8 cellular contexts compared by ENCODE assay signal in the genomic region with DNA sequence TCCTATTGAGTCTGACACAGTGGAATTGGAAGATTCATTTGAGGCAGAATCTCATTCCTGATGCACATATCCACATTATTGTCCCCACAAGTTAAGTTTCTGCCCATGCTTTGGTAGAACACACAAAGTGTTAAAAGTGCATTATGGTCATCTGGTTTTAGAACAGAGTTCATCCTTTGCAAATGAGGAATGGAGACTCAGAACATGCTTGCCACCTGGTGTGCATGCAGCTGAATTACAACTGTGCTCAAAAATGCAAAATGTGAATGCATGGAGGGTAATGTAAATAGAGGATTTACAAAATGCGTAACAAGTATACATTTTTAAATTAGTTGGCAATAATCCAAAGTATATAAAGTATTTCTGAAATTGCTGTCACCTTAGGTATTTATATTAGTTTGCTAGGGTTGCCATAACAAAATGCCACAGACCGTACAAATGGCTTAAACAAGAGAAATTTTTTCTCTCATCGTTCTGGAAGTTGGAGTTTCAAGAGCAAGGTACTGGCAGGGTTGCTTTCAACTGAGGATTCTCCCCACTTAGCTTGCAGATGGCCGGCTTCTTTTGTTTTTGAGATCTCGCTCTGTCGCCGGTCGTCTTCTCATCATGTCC.
DNase-seq lines count a peak whose midpoint lies in the region; ATAC-seq, FAIRE-seq and TF ChIP-seq lines count a peak whose summit lies in the region.

No MANE protein-coding gene starts in this region.

- no peaks in the 10 kb centered on the region for H3K9me2 ChIP-seq in MM.1S (replicated peaks; ENCODE audit: insufficient read depth, low read length)

- no peak overlapping the region for H3K4me2 ChIP-seq in MM.1S (ENCODE audit: low read depth, low read length)

- H3K9me3 ChIP-seq in MM.1S (replicated peaks; ENCODE audit: insufficient read depth, low read length) (no peaks in the 10 kb centered on the region), WERI-Rb-1 (ENCODE audit: severe bottlenecking) (no peaks in the 10 kb centered on the region), upper lobe of right lung (no peaks in the 10 kb centered on the region)

- no peaks in the 10 kb centered on the region for H3K79me2 ChIP-seq in MM.1S (ENCODE audit: low read length)

- no peak overlapping the region for H3K9ac ChIP-seq in MM.1S (ENCODE audit: low read length)

- H3F3A ChIP-seq in MM.1S (ENCODE audit: insufficient read depth, low read length), result no peaks in the 10 kb centered on the region

- H3K27me3 ChIP-seq in MM.1S (replicated peaks; ENCODE audit: insufficient read depth, low read length) (no peaks in the 10 kb centered on the region), WERI-Rb-1 (ENCODE audit: insufficient read depth, low read depth, severe bottlenecking) (no peaks in the 10 kb centered on the region), upper lobe of right lung (no peaks in the 10 kb centered on the region)

- intact Hi-C loops in upper lobe of right lung (cut with DNase I), result no loop called here

- H2AFZ ChIP-seq in MM.1S (ENCODE audit: low read length), result no peak overlapping the region

- no peaks in the 10 kb centered on the region for H4K20me1 ChIP-seq in MM.1S (ENCODE audit: insufficient read depth, low read length)

- H3K4me1 ChIP-seq in MM.1S (ENCODE audit: low read length), result no peaks in the 10 kb centered on the region
- H3K4me1 ChIP-seq in upper lobe of right lung, result no peaks in the 10 kb centered on the region

- peak; percentile 88 for FAIRE-seq in islet of Langerhans (lab: Jason Lieb, UNC)

- H3K27ac ChIP-seq in MM.1S (ENCODE audit: low read length) (no peak overlapping the region), WERI-Rb-1 (no peak overlapping the region), upper lobe of right lung (no peak overlapping the region)

- peak; percentile 71 for TF ChIP-seq CTCF in GM12864 (IDR thresholded peaks at IDR 0.05; ENCODE audit: low read depth, low read length, missing control alignments)
- TF ChIP-seq CTCF in MM.1S (IDR thresholded peaks at IDR 0.05; ENCODE audit: low read length), result peak; percentile 84
- TF ChIP-seq CTCF in WERI-Rb-1 (IDR thresholded peaks at IDR 0.05; ENCODE audit: low read depth, low read length), result peak; percentile 82
- TF ChIP-seq CTCF in upper lobe of right lung (IDR thresholded peaks at IDR 0.05), result peak; percentile 67

- peak; percentile 61 for ATAC-seq in GM21786 (IDR thresholded peaks at IDR 0.05; ENCODE audit: unreplicated experiment)
- ATAC-seq in upper lobe of right lung, result peak; percentile 71
- no peak for ATAC-seq in GM21390 (IDR thresholded peaks at IDR 0.05; ENCODE audit: unreplicated experiment)

- no peaks in the 10 kb centered on the region for H3K36me3 ChIP-seq in MM.1S (replicated peaks; ENCODE audit: insufficient read depth, low read length)
- H3K36me3 ChIP-seq in WERI-Rb-1, result no peaks in the 10 kb centered on the region
- H3K36me3 ChIP-seq in upper lobe of right lung, result no peaks in the 10 kb centered on the region

- DNase-seq in GM12864 (ENCODE audit: low read depth) (no peak), MM.1S (peak; percentile 54), WERI-Rb-1 (peak; percentile 42), upper lobe of right lung (no peak), COLO668 (lab: John Stamatoyannopoulos, UW; ENCODE audit: unreplicated experiment) (no peak)

- H3K4me3 ChIP-seq in GM12864 (ENCODE audit: low read depth, low read length), result no peak overlapping the region
- no peak overlapping the region for H3K4me3 ChIP-seq in MM.1S (ENCODE audit: low read length)
- H3K4me3 ChIP-seq in WERI-Rb-1 (ENCODE audit: low read depth, low read length), result no peak overlapping the region
- H3K4me3 ChIP-seq in upper lobe of right lung, result no peak overlapping the region

Comparison
In these comparisons a context has a peak if more than half of its experiments do, and no peak if none do; other contexts are left out.
1. DNase-seq: peak in MM.1S (single experiment) and WERI-Rb-1 (single experiment); none in GM12864 (single experiment), upper lobe of right lung (single experiment) and COLO668 (single experiment).
2. Peak in every context shown above with its lines, with median percentiles within 50 percentile points of each other: CTCF ChIP-seq.